ENCODE assay signal across 18 cellular contexts in the genomic region with DNA sequence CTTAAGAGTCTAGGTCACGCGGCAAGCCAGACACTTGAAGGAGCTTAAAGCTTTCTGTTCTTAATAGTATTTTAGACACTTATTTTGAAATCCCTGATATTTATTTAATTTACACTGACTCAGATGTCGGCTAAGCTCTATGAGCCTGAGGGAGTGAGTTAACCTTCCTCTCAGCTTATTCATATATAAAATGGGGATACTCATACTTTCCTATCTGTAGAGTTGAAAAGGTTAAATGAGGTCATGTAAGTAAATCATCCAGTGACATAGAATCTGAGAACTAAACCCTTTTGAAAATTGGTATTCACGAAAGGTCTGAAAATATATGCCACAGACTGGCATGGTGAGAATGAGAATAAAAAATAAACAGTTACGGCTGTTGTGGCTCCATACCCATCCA. TPM values are rescaled to one million over a fixed set of nuclear protein-coding genes. Genes with fewer than 3 reads are reported as not detected.
DNase-seq lines count a peak whose midpoint lies in the region; ATAC-seq, FAIRE-seq and TF ChIP-seq lines count a peak whose summit lies in the region.
"Had no signal": no experiment of that assay in that cellular context is flagged by ENCODE, and none has a peak within 500 bp of the region (broad histone marks: within the 10 kb centered on the region; RNA-seq: fewer than 3 reads in every experiment).

No MANE protein-coding gene starts in this region.

- POLR2A ChIA-PET in CD4-positive, alpha-beta T cell (lab: Charles Lee) = no interaction called here
- POLR2A ChIA-PET in HCT116 (lab: Charles Lee) = no interaction called here

- peak; percentile 12 for ATAC-seq in CD4-positive, alpha-beta T cell (ENCODE audit: poor library complexity)
- no peak for ATAC-seq in HCT116

- peaks cover 22% of the 10 kb centered on the region for H3K4me1 Mint-ChIP-seq in CD4-positive, alpha-beta T cell (ENCODE audit: low read depth)
- H3K4me1 Mint-ChIP-seq in endodermal cell = peaks cover 33% of the 10 kb centered on the region
- H3K4me1 Mint-ChIP-seq in neural crest cell = peaks cover 37% of the 10 kb centered on the region

- no peak for TF ChIP-seq RAD21 in HCT116 (IDR thresholded peaks at IDR 0.05; ENCODE audit: low read depth)

- CTCF ChIA-PET in CD4-positive, alpha-beta T cell (lab: Charles Lee) = interaction anchor here (1.0 kb wide), 1 partner anchor 56 kb away, joined by 3 read pairs; no protein-coding TSS in a partner anchor
- CTCF ChIA-PET in HCT116 (lab: Charles Lee) = interaction anchor here (1.4 kb wide), 1 partner anchor 9 kb away, joined by 4 read pairs; no protein-coding TSS in a partner anchor

- H4K20me1 ChIP-seq in HCT116 (ENCODE audit: insufficient read depth) = no peaks in the 10 kb centered on the region

- H3K27ac Mint-ChIP-seq in CD4-positive, alpha-beta T cell = no peak overlapping the region
- H3K27ac Mint-ChIP-seq in endodermal cell (no peak overlapping the region), neural crest cell (ENCODE audit: unreplicated experiment) (no peak overlapping the region)
- H3K27ac Mint-ChIP-seq: memory B cell had no signal

- RAD21 ChIA-PET in HCT116 (lab: Charles Lee; ENCODE audit: low non-redundant PET in 1 of 2, low total read pairs in 2 of 2, uncharacterized antibody in 2 of 2, unreplicated experiment in 2 of 2) = interaction anchor here in 1 of 2 experiments (0.7 kb wide), 1 partner anchor 633 kb away, joined by 3 read pairs; no protein-coding TSS in a partner anchor

- H3K4me3 ChIP-seq in HCT116 (replicated peaks in 1 of 2; ENCODE audit: low read depth in 1 of 2, low read length in 2 of 2) = no peak overlapping the region
- H3K4me3 ChIP-seq in endodermal cell (ENCODE audit: low read length) = peak overlapping the region; percentile 87
- H3K4me3 ChIP-seq in kidney (ENCODE audit: low read length in 2 of 2) = no peak overlapping the region
- H3K4me3 ChIP-seq: GM12878 had no signal

- 91 to 92% methylated on average over 2 to 4 of the region's 5 CpGs for WGBS in endodermal cell (ENCODE audit: insufficient coverage in 1 of 2, insufficient read length in 1 of 2), 2 experiments

- no peak overlapping the region for H3K27ac ChIP-seq in CD4-positive, alpha-beta T cell (ENCODE audit: low read depth, low read length)
- H3K27ac ChIP-seq in HCT116 (ENCODE audit: low read depth, low read length) (no peak overlapping the region), endodermal cell (ENCODE audit: low read depth, low read length) (no peak overlapping the region), kidney (ENCODE audit: low read depth in 2 of 2, low read length in 2 of 2) (no peak overlapping the region)
- H3K27ac ChIP-seq: right lobe of liver had no signal

- peaks cover 33% of the 10 kb centered on the region for H3K27me3 ChIP-seq in CD4-positive, alpha-beta T cell (ENCODE audit: control insufficient read depth, insufficient read depth, low read length)
- H3K27me3 ChIP-seq in HCT116 (ENCODE audit: insufficient read depth, low read length) (no peaks in the 10 kb centered on the region), endodermal cell (ENCODE audit: control insufficient read depth, insufficient read depth, low read length, poor library complexity, severe bottlenecking) (no peaks in the 10 kb centered on the region)

- no peak overlapping the region for H3K4me2 ChIP-seq in HCT116 (ENCODE audit: low read length)

- H3K9me3 Mint-ChIP-seq in CD4-positive, alpha-beta T cell = no peaks in the 10 kb centered on the region
- H3K9me3 Mint-ChIP-seq in endodermal cell (no peaks in the 10 kb centered on the region), neural crest cell (no peaks in the 10 kb centered on the region)
- H3K9me3 Mint-ChIP-seq: memory B cell had no signal

- H2AFZ ChIP-seq in HCT116 (ENCODE audit: low read depth, low read length, poor library complexity, severe bottlenecking) = peak overlapping the region; percentile 91

- BruUV-seq in HCT116 (replicated peaks; lab: Mats Ljungman, UMichigan) = no TSS peak

- intact Hi-C loops in CD4-positive, alpha-beta T cell (cut with DNase I, micrococcal nuclease) = no loop called here
- intact Hi-C loops in HCT116 (cut with micrococcal nuclease) = no loop called here
- intact Hi-C loops in kidney (cut with DNase I) = no loop called here

- no peak for FAIRE-seq in kidney (lab: Jason Lieb, UNC)
- FAIRE-seq: GM12878, GM19239, urothelium cell line had no signal

- H3K27me3 Mint-ChIP-seq in CD4-positive, alpha-beta T cell = peaks cover 35% of the 10 kb centered on the region
- H3K27me3 Mint-ChIP-seq in endodermal cell (ENCODE audit: insufficient read depth) (peaks cover 22% of the 10 kb centered on the region), neural crest cell (ENCODE audit: low read depth) (no peaks in the 10 kb centered on the region)

- H3K4me1 ChIP-seq in HCT116 (ENCODE audit: control insufficient read depth in 1 of 2, insufficient read depth in 2 of 2, low read length in 2 of 2) (peaks cover 11 to 26% of the 10 kb centered on the region in 2 experiments; a peak in 3 of 4 replicates), endodermal cell (ENCODE audit: control insufficient read depth, insufficient read depth, low read length) (no peaks in the 10 kb centered on the region), kidney (ENCODE audit: control insufficient read depth in 1 of 2, insufficient read depth in 1 of 2, low read depth in 1 of 2, low read length in 2 of 2) (peaks cover 5 to 9% of the 10 kb centered on the region in 2 donors)

- TF ChIP-seq CTCF in CD4-positive, alpha-beta T cell (IDR thresholded peaks at IDR 0.05) = no peak
- TF ChIP-seq CTCF in HCT116 (IDR thresholded peaks at IDR 0.05 in 2 of 3, conservative IDR thresholded peaks at IDR 0.05 in 1 of 3; ENCODE audit: borderline replicate concordance in 1 of 3, insufficient read depth in 1 of 3, low read depth in 2 of 3, low read length in 2 of 3) = no peak
- no peak for TF ChIP-seq CTCF in endodermal cell (conservative IDR thresholded peaks at IDR 0.05)
- TF ChIP-seq CTCF in neural crest cell (conservative IDR thresholded peaks at IDR 0.05) = no peak
- no peak for TF ChIP-seq CTCF in kidney (IDR thresholded peaks at IDR 0.05; ENCODE audit: borderline replicate concordance, extremely low read depth, insufficient read depth)

- H3K9ac ChIP-seq in HCT116 (ENCODE audit: low read length) (no peak overlapping the region), endodermal cell (ENCODE audit: extremely low read depth, low read length, poor library complexity, severe bottlenecking) (no peak overlapping the region), kidney (ENCODE audit: low read length in 2 of 2) (no peak overlapping the region)

- H3K9me3 ChIP-seq in CD4-positive, alpha-beta T cell (ENCODE audit: control insufficient read depth, low read length) = no peaks in the 10 kb centered on the region
- no peaks in the 10 kb centered on the region for H3K9me3 ChIP-seq in HCT116 (ENCODE audit: control insufficient read depth in 1 of 2, insufficient read depth in 1 of 2, low read depth in 1 of 2, low read length in 2 of 2)
- H3K9me3 ChIP-seq in endodermal cell (ENCODE audit: control insufficient read depth, low read length) = no peaks in the 10 kb centered on the region
- H3K9me3 ChIP-seq in kidney (ENCODE audit: control insufficient read depth in 1 of 2, low read length in 2 of 2) = no peaks in the 10 kb centered on the region
- H3K9me3 ChIP-seq: right lobe of liver had no signal

- H3K9me2 ChIP-seq in HCT116 (ENCODE audit: insufficient read depth) = no peaks in the 10 kb centered on the region

- H3K36me3 ChIP-seq in HCT116 (ENCODE audit: control insufficient read depth in 1 of 2, insufficient read depth in 2 of 2, low read length in 2 of 2) = no peaks in the 10 kb centered on the region
- H3K36me3 ChIP-seq in endodermal cell (ENCODE audit: control insufficient read depth, insufficient read depth, low read length) = peaks cover 12% of the 10 kb centered on the region
- H3K36me3 ChIP-seq in kidney (ENCODE audit: control insufficient read depth in 1 of 2, insufficient read depth in 2 of 2, low read length in 2 of 2) = no peaks in the 10 kb centered on the region
- H3K36me3 ChIP-seq: right lobe of liver had no signal

- TF ChIP-seq POLR2A in HCT116 (IDR thresholded peaks at IDR 0.05; ENCODE audit: borderline replicate concordance, extremely low read depth, insufficient read depth, insufficient read length) = no peak

- no peak for DNase-seq in CD4-positive, alpha-beta T cell
- DNase-seq in HCT116 (ENCODE audit: low read depth, low spot score) (no peak), endodermal cell (no peak), neural crest cell (ENCODE audit: low read depth, low spot score) (no peak), ecto neural progenitor cell (ENCODE audit: low spot score) (no peak), kidney (no peak), NCI-H2171 treated with DMSO at 0.1 percent for 48 hours (lab: John Stamatoyannopoulos, UW) (no peak), NCI-H82 treated with DMSO at 0.1 percent for 48 hours (lab: John Stamatoyannopoulos, UW; ENCODE audit: unreplicated experiment) (no peak)
- DNase-seq: activated gamma-delta T cell treated with Interleukin-2 at 50 U/mL for 16 hours, cortex of kidney, DMS 273 treated with DMSO at 0.1 percent for 48 hours, H7, NCI-H2029, right lobe of liver had no signal

- H3K36me3 Mint-ChIP-seq in CD4-positive, alpha-beta T cell (ENCODE audit: low read depth) = peaks cover 4% of the 10 kb centered on the region
- peaks cover 8% of the 10 kb centered on the region for H3K36me3 Mint-ChIP-seq in endodermal cell (ENCODE audit: low read depth)
- peaks cover 3% of the 10 kb centered on the region for H3K36me3 Mint-ChIP-seq in neural crest cell (ENCODE audit: low read depth)

- peak overlapping the region; percentile 93 for H3K4me3 Mint-ChIP-seq in CD4-positive, alpha-beta T cell
- peak overlapping the region; percentile 86 for H3K4me3 Mint-ChIP-seq in endodermal cell
- peak overlapping the region; percentile 95 for H3K4me3 Mint-ChIP-seq in neural crest cell

- H3K79me2 ChIP-seq in HCT116 (ENCODE audit: insufficient read depth, low read length) = no peaks in the 10 kb centered on the region; the same call in 1 of the 2 replicates

TF ChIP-seq in HCT116, 20 proteins besides CTCF, POLR2A, EP300 and RAD21 (continues in another document):
- TF ChIP-seq SRF (IDR thresholded peaks at IDR 0.05; ENCODE audit: low read depth) = no peak
- TF ChIP-seq FOSL1 (IDR thresholded peaks at IDR 0.05; ENCODE audit: low read depth) = no peak
- TF ChIP-seq POLR2AphosphoS5 (IDR thresholded peaks at IDR 0.05; ENCODE audit: low read depth, low read length) = no peak

RNA-seq across cellular contexts. Expression of gene GPR161, which starts 1.4 kb away (rescaled TPM):
- not detected for total RNA-seq in CD4-positive, alpha-beta T cell
- total RNA-seq in HCT116 (2021; ENCODE audit: unreplicated experiment) (13.7 TPM), endodermal cell (10 to 100 TPM; 24.0 to 26.6 TPM), neural crest cell (47.7 and 48.7 TPM in 2 replicates), kidney (4.2 TPM)
- 10.9 and 12.1 TPM in 2 replicates for polyA plus RNA-seq in HCT116 (2012)
- 28.9 TPM for polyA plus RNA-seq in endodermal cell (2013, experiment 1 of 2)
- 26.6 TPM for polyA plus RNA-seq in endodermal cell (2013, experiment 2 of 2)
- 1.4 TPM for polyA plus RNA-seq in kidney (ENCODE audit: insufficient read depth, low read depth, low replicate concordance)

RNA-seq across cellular contexts. Expression of gene TIPRL, which starts 40.6 kb away (rescaled TPM):
- 10 to 100 TPM; 15.8 to 16.4 TPM for total RNA-seq in CD4-positive, alpha-beta T cell
- total RNA-seq in HCT116 (2021; ENCODE audit: unreplicated experiment) (36.4 TPM), endodermal cell (10 to 100 TPM; 29.3 to 30.9 TPM), neural crest cell (28.3 and 33.5 TPM in 2 replicates), kidney (26.3 TPM)
- polyA plus RNA-seq in HCT116 (2012) = 16.9 and 23.9 TPM in 2 replicates
- polyA plus RNA-seq in endodermal cell (2013, experiment 1 of 2) = 32.4 TPM
- 34.6 TPM for polyA plus RNA-seq in endodermal cell (2013, experiment 2 of 2)
- polyA plus RNA-seq in kidney (ENCODE audit: insufficient read depth, low read depth, low replicate concordance) = 20.7 TPM
